In genomic region chr7:43729924-43730248, GRCh38 we compare ENCODE assay signal across 9 cellular contexts. TPM values are rescaled to one million over a fixed set of nuclear protein-coding genes. Genes with fewer than 3 reads are reported as not detected.
DNase-seq lines count a peak whose midpoint lies in the region; ATAC-seq, FAIRE-seq and TF ChIP-seq lines count a peak whose summit lies in the region.
"Had no signal": no experiment of that assay in that cellular context is flagged by ENCODE, and none has a peak within 500 bp of the region (broad histone marks: within the 10 kb centered on the region; RNA-seq: fewer than 3 reads in every experiment).

No MANE protein-coding gene starts in this region.

- CTCF ChIA-PET in MCF 10A (lab: Yijun Ruan, JAX) = interaction anchor here (0.8 to 4.2 kb wide), 11 partner anchors 8 to 275 kb away, joined by 3 to 26 read pairs (median 4); partner anchors contain the start of gene STK17A

- DNase-seq in MCF 10A (ENCODE audit: unreplicated experiment) (no peak), mesothelial cell of epicardium (ENCODE audit: low spot score in 2 of 2, unreplicated experiment in 2 of 2) (no peak), dedifferentiated amniotic fluid mesenchymal stem cell (ENCODE audit: extremely low spot score) (no peak), OCI-M2 (lab: John Stamatoyannopoulos, UW; ENCODE audit: unreplicated experiment) (no peak), GM19239 (ENCODE audit: insufficient read length, low spot score) (no peak)

- H3K27ac Mint-ChIP-seq in MCF 10A (ENCODE audit: low read depth, unreplicated experiment) (peak overlapping the region; percentile 77), mesothelial cell of epicardium (peak overlapping the region; percentile 93)

- intact Hi-C loops in MCF 10A (cut with micrococcal nuclease) = loop anchor here (1.0 to 5.0 kb wide), 4 partner anchors 35 to 145 kb away; no protein-coding TSS in a partner anchor

- no peak for FAIRE-seq in GM19239 (lab: Jason Lieb, UNC)
- FAIRE-seq: TTC549 had no signal

- BruUV-seq in MCF 10A (replicated peaks; lab: Mats Ljungman, UMichigan) = TSS peak; percentile 91

- H3K36me3 Mint-ChIP-seq in MCF 10A (ENCODE audit: insufficient read depth, unreplicated experiment) (peaks cover under 1% of the 10 kb centered on the region), mesothelial cell of epicardium (no peaks in the 10 kb centered on the region)

- H3K4me1 Mint-ChIP-seq in MCF 10A (ENCODE audit: insufficient read depth, unreplicated experiment) (peaks cover 4% of the 10 kb centered on the region), mesothelial cell of epicardium (peaks cover 32% of the 10 kb centered on the region)

- no peak for TF ChIP-seq CTCF in MCF 10A (IDR thresholded peaks at IDR 0.05; ENCODE audit: unreplicated experiment)
- no peak for TF ChIP-seq CTCF in mesothelial cell of epicardium (IDR thresholded peaks at IDR 0.05; ENCODE audit: unreplicated experiment)

- POLR2A ChIA-PET in MCF 10A (lab: Yijun Ruan, JAX) = interaction anchor here (0.6 to 5.3 kb wide), 34 partner anchors 9 to 798 kb away, joined by 3 to 188 read pairs (median 4); partner anchors contain the start of genes BLVRA, MRPL32, MRPS24 and PSMA2

- peak; percentile 19 for ATAC-seq in GM18511 (IDR thresholded peaks at IDR 0.05; ENCODE audit: unreplicated experiment)
- ATAC-seq in HG03342 (IDR thresholded peaks at IDR 0.05; ENCODE audit: unreplicated experiment) = peak; percentile 23
- ATAC-seq in HG03469 (IDR thresholded peaks at IDR 0.05; ENCODE audit: unreplicated experiment) = no peak

- H3K4me3 Mint-ChIP-seq in MCF 10A (ENCODE audit: unreplicated experiment) = peak overlapping the region; percentile 87
- H3K4me3 Mint-ChIP-seq in mesothelial cell of epicardium = peak overlapping the region; percentile 92

- H3K9me3 Mint-ChIP-seq in MCF 10A (ENCODE audit: unreplicated experiment) (peaks cover 7% of the 10 kb centered on the region), mesothelial cell of epicardium (no peaks in the 10 kb centered on the region)

- H3K27me3 Mint-ChIP-seq in MCF 10A (ENCODE audit: insufficient read depth, unreplicated experiment) (no peaks in the 10 kb centered on the region), mesothelial cell of epicardium (ENCODE audit: low read depth) (no peaks in the 10 kb centered on the region)

RNA-seq across cellular contexts. Expression of gene COA1, which starts 0.6 kb away (rescaled TPM):
- total RNA-seq in MCF 10A (2022) (65.5 and 68.5 TPM in 2 replicates), mesothelial cell of epicardium (89.3 to 93.7 TPM (median 91.8 TPM) in 3 replicates)

RNA-seq across cellular contexts. Expression of gene BLVRA, which starts 28.6 kb away (rescaled TPM):
- total RNA-seq in MCF 10A (2022) (41.2 and 46.0 TPM in 2 replicates), mesothelial cell of epicardium (27.3 to 29.6 TPM (median 28.9 TPM) in 3 replicates)
